8 cellular contexts compared by ENCODE assay signal in genomic region chr5:141637266-141637692, GRCh38. TPM values are rescaled to one million over a fixed set of nuclear protein-coding genes. Genes with fewer than 3 reads are reported as not detected.
DNase-seq lines count a peak whose midpoint lies in the region; ATAC-seq and TF ChIP-seq lines count a peak whose summit lies in the region.

No MANE protein-coding gene starts in this region.

- intact Hi-C loops in esophagus muscularis mucosa (cut with DNase I), result no loop called here
- intact Hi-C loops in aorta (cut with DNase I), result no loop called here

- peak; percentile 20 for ATAC-seq in GM21529 (IDR thresholded peaks at IDR 0.05; ENCODE audit: unreplicated experiment)
- peak; percentile 40 for ATAC-seq in aorta (ENCODE audit: low FRiP score)

- H3K9me3 ChIP-seq in esophagus muscularis mucosa (peaks cover 0 to 3% (median 0%) of the 10 kb centered on the region in 4 donors), neutrophil (no peaks in the 10 kb centered on the region), aorta (ENCODE audit: control insufficient read depth, low read length) (no peaks in the 10 kb centered on the region)

- H3K4me3 ChIP-seq in esophagus muscularis mucosa, result peak overlapping the region; percentile 74 to 99 (median 76)
- H3K4me3 ChIP-seq in neutrophil (ENCODE audit: low read depth in 1 of 2, low read length in 1 of 2), result peak overlapping the region; percentile 81 to 99
- H3K4me3 ChIP-seq in aorta (ENCODE audit: low read length in 2 of 2), result peak overlapping the region; percentile 44 to 83

- TF ChIP-seq POLR2A in esophagus muscularis mucosa (IDR thresholded peaks at IDR 0.05; ENCODE audit: low read depth), result no peak

- peaks cover 0 to 25% (median 4%) of the 10 kb centered on the region in 4 donors for H3K36me3 ChIP-seq in esophagus muscularis mucosa
- peaks cover 35% of the 10 kb centered on the region for H3K36me3 ChIP-seq in neutrophil
- peaks cover 0 to 3% of the 10 kb centered on the region in 2 donors for H3K36me3 ChIP-seq in aorta (ENCODE audit: control insufficient read depth in 1 of 2, insufficient read depth in 2 of 2, low read length in 1 of 2)

- TF ChIP-seq CTCF in esophagus muscularis mucosa (IDR thresholded peaks at IDR 0.05), result no peak
- no peak for TF ChIP-seq CTCF in neutrophil (IDR thresholded peaks at IDR 0.05)

- H3K27me3 ChIP-seq in esophagus muscularis mucosa, result peaks cover 0 to 9% (median 0%) of the 10 kb centered on the region in 4 donors
- peaks cover 15% of the 10 kb centered on the region for H3K27me3 ChIP-seq in neutrophil
- H3K27me3 ChIP-seq in aorta (ENCODE audit: control insufficient read depth in 1 of 2, insufficient read depth in 2 of 2, low read length in 1 of 2), result no peaks in the 10 kb centered on the region

- H3K27ac ChIP-seq in esophagus muscularis mucosa (replicated peaks in 1 of 4) (peak overlapping the region; percentile 78 to 81 (median 78)), neutrophil (peak overlapping the region; percentile 73), aorta (ENCODE audit: low read depth in 1 of 2, low read length in 2 of 2) (no peak overlapping the region)

- H3K4me1 ChIP-seq in esophagus muscularis mucosa (peaks cover 28 to 53% (median 39%) of the 10 kb centered on the region in 4 donors), neutrophil (ENCODE audit: control insufficient read depth in 1 of 2, insufficient read depth in 1 of 2, low read depth in 1 of 2, low read length in 1 of 2) (peaks cover 25 to 27% of the 10 kb centered on the region in 2 experiments), aorta (ENCODE audit: control insufficient read depth in 1 of 2, insufficient read depth in 2 of 2, low read length in 2 of 2) (no peaks in the 10 kb centered on the region)

- DNase-seq in COLO668 (lab: John Stamatoyannopoulos, UW; ENCODE audit: unreplicated experiment) (peak; percentile 63), LoVo (ENCODE audit: low spot score) (peak; percentile 45), activated T-cell treated with anti-CD3 and anti-CD28 coated beads for 4 hours (peak; percentile 43), esophagus muscularis mucosa (ENCODE audit: extremely low spot score) (no peak), aorta (no peak), foreskin melanocyte (no peak)

- TF ChIP-seq EP300 in esophagus muscularis mucosa (IDR thresholded peaks at IDR 0.05), result no peak

- WGBS in esophagus muscularis mucosa, result 0% methylated on average over 12 of the region's 46 CpGs
- WGBS in aorta, 2 donors, result 1% methylated on average over 45 to 46 of the region's 46 CpGs

RNA-seq across cellular contexts. Expression of gene RELL2, which starts 0.5 kb away (rescaled TPM):
- total RNA-seq in esophagus muscularis mucosa (1 to 10 TPM; 1.2 to 5.1 (median 2.6) TPM), aorta (1 to 10 TPM; 1.5 to 1.9 TPM)
- polyA plus RNA-seq in aorta, result 1 to 10 TPM in 1 of 2 donors, under 1 TPM in 1; 0.63 to 2.9 TPM

RNA-seq across cellular contexts. Expression of gene HDAC3, which starts 0.6 kb away (rescaled TPM):
- total RNA-seq in esophagus muscularis mucosa, result 10 to 100 TPM; 30.3 to 54.4 (median 44.3) TPM
- total RNA-seq in aorta, result 10 to 100 TPM; 52.4 to 54.3 TPM
- 10 to 100 TPM; 21.3 to 86.8 TPM for polyA plus RNA-seq in aorta

RNA-seq across cellular contexts. Expression of gene FCHSD1, which starts 13.9 kb away (rescaled TPM):
- total RNA-seq in esophagus muscularis mucosa (10 to 100 TPM; 10.4 to 21.8 (median 12.9) TPM), aorta (10 to 100 TPM; 33.1 to 47.3 TPM)
- 10 to 100 TPM in 1 of 2 donors, 1 to 10 TPM in 1; 9.4 to 59.7 TPM for polyA plus RNA-seq in aorta

RNA-seq across cellular contexts. Expression of gene DIAPH1, which starts 18.5 kb away (rescaled TPM):
- total RNA-seq in esophagus muscularis mucosa (10 to 100 TPM; 34.1 to 53.0 (median 45.9) TPM), aorta (100 to 1,000 TPM in 1 of 2 donors, 10 to 100 TPM in 1; 93.4 to 125 TPM)
- polyA plus RNA-seq in aorta, result 10 to 100 TPM; 30.8 to 44.1 TPM

RNA-seq across cellular contexts. Expression of gene ARAP3, which starts 44.8 kb away (rescaled TPM):
- total RNA-seq in esophagus muscularis mucosa (1 to 10 TPM; 4.1 to 9.2 (median 7.6) TPM), aorta (10 to 100 TPM; 21.4 to 34.2 TPM)
- polyA plus RNA-seq in aorta, result 10 to 100 TPM in 1 of 2 donors, 1 to 10 TPM in 1; 1.8 to 14.1 TPM

Comparison
In these comparisons a context has a peak if more than half of its experiments do, and no peak if none do; other contexts are left out.
1. DNase-seq: peak in COLO668 (single experiment), LoVo (single experiment) and activated T-cell treated with anti-CD3 and anti-CD28 coated beads for 4 hours (single experiment); none in esophagus muscularis mucosa (single experiment), aorta (0 of 2) and foreskin melanocyte (single experiment).
2. H3K27ac ChIP-seq: peak in esophagus muscularis mucosa (4 of 4) and neutrophil (single experiment); none in aorta (0 of 2).
3. Peak in every context shown above with its lines, with median percentiles within 50 percentile points of each other: H3K4me3 ChIP-seq.